ENCODE assay signal across 11 cellular contexts in the genomic region with DNA sequence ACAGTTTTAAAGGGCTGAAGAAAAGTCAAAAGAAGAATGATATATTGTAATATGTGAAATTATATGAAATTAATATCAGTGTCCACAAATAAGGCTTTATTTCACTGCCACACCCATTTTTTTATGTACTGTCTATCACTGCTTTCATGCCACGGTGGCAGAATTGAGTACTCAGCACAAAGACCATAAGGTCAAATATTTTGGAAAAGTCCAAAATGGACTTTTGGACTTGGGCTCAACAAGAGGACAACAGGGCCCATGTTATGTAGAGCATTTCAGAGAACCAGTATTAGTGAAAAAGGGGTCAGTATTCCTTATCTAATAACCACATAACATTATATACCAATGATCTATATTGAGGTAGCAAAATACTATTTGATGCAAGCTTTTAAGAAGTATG.
"Had no signal": no experiment of that assay in that cellular context is flagged by ENCODE, and none has a peak within 500 bp of the region (broad histone marks: within the 10 kb centered on the region; RNA-seq: fewer than 3 reads in every experiment).

No MANE protein-coding gene starts in this region.

- H3K4me2 ChIP-seq: GM23338 had no signal

- H3K9me3 ChIP-seq: HAP-1 had no signal

- H3K4me3 ChIP-seq: GM23248, GM23338, HAP-1 had no signal

- H3K27ac ChIP-seq: GM23248 had no signal

- H2AFZ ChIP-seq: GM23248, GM23338 had no signal

- ATAC-seq: GM23338, HCT116 had no signal

- FAIRE-seq: H1, H54 had no signal

- H3K4me1 ChIP-seq: HAP-1 had no signal

- H3K9ac ChIP-seq: GM23248 had no signal

- H3K36me3 ChIP-seq: HAP-1 had no signal

- DNase-seq: GM23248, GOT3, H7, H9, HCEC 1CT, HFFc6 had no signal
